Comparison of ENCODE assay signal across 1 cellular context in genomic region chr12:24993756-24994155, GRCh38.
TF ChIP-seq lines count a peak whose summit lies in the region.

No MANE protein-coding gene starts in this region.

TF ChIP-seq in WTC11, 78 proteins besides CTCF, POLR2A, EP300 and RAD21 (continued from another document):
- no peak for TF ChIP-seq USF2 (CRISPR knock-in tag; IDR thresholded peaks at IDR 0.05)
- TF ChIP-seq ZNF138 (CRISPR knock-in tag; conservative IDR thresholded peaks at IDR 0.05), result no peak
- TF ChIP-seq ZNF121 (CRISPR knock-in tag; IDR thresholded peaks at IDR 0.05), result no peak
